Comparison of ENCODE assay signal across 1 cellular context in the genomic region with DNA sequence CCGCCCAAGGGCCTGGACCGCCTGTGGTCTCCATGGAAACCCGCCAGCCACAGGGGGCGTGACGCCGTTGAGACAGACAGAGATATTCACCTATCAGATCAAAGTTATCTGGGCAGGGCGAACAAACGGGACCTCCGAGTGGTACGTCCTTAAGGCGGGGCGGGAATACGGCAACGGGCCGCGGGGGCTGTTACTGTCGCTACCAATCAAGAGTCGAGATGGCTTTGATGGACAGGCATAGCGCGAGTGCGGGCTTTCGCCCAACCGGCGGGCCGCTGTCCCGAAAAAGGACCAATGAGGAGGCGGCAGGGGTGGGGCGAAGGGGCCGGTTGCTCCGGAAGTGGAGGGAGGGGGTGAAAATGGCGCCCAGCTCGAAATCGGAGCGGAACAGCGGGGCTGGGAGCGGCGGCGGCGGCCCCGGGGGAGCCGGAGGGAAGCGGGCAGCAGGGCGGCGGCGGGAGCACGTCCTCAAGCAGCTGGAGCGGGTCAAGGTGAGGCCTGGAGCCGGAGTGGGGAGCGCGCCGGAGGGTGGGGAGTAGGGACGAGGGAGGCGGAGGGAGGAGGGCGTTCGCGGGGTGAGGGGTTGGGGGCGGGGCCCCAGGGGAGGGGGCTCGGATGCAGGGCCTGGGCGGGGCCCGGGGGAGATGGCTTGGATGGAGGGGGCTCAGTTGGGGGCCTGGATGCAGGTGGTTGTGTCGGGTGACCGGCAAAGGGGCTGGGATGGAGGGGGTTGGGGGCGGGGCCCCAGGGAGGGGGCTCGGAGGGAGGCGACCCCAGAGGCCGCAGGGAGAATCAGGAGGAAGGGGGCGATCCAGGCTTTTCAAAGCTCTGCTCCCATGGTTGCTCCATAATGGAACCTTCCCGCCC.
TF ChIP-seq lines count a peak whose summit lies in the region.

A gene with protein sequence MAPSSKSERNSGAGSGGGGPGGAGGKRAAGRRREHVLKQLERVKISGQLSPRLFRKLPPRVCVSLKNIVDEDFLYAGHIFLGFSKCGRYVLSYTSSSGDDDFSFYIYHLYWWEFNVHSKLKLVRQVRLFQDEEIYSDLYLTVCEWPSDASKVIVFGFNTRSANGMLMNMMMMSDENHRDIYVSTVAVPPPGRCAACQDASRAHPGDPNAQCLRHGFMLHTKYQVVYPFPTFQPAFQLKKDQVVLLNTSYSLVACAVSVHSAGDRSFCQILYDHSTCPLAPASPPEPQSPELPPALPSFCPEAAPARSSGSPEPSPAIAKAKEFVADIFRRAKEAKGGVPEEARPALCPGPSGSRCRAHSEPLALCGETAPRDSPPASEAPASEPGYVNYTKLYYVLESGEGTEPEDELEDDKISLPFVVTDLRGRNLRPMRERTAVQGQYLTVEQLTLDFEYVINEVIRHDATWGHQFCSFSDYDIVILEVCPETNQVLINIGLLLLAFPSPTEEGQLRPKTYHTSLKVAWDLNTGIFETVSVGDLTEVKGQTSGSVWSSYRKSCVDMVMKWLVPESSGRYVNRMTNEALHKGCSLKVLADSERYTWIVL (plus strand): TSS at position 356 of the 867 bp plus-strand sequence. CDS start 4 bp downstream, at position 360.

TF ChIP-seq in GM12878, 131 proteins besides CTCF, POLR2A, EP300 and RAD21 (continued from another document and continues in another):
- TF ChIP-seq, protein P1, sequence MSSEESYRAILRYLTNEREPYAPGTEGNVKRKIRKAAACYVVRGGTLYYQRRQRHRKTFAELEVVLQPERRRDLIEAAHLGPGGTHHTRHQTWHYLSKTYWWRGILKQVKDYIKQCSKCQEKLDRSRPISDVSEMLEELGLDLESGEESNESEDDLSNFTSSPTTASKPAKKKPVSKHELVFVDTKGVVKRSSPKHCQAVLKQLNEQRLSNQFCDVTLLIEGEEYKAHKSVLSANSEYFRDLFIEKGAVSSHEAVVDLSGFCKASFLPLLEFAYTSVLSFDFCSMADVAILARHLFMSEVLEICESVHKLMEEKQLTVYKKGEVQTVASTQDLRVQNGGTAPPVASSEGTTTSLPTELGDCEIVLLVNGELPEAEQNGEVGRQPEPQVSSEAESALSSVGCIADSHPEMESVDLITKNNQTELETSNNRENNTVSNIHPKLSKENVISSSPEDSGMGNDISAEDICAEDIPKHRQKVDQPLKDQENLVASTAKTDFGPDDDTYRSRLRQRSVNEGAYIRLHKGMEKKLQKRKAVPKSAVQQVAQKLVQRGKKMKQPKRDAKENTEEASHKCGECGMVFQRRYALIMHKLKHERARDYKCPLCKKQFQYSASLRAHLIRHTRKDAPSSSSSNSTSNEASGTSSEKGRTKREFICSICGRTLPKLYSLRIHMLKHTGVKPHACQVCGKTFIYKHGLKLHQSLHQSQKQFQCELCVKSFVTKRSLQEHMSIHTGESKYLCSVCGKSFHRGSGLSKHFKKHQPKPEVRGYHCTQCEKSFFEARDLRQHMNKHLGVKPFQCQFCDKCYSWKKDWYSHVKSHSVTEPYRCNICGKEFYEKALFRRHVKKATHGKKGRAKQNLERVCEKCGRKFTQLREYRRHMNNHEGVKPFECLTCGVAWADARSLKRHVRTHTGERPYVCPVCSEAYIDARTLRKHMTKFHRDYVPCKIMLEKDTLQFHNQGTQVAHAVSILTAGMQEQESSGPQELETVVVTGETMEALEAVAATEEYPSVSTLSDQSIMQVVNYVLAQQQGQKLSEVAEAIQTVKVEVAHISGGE (CRISPR knock-in tag; IDR thresholded peaks at IDR 0.05), result no peak
- TF ChIP-seq FOXM1 (IDR thresholded peaks at IDR 0.05; ENCODE audit: low read depth, low read length), result no peak
- peak; percentile 88 for TF ChIP-seq FOS (IDR thresholded peaks at IDR 0.05; ENCODE audit: borderline replicate concordance, extremely low read depth, insufficient read length)
- no peak for TF ChIP-seq HDAC2 (IDR thresholded peaks at IDR 0.05)
- no peak for TF ChIP-seq ZNF217 (IDR thresholded peaks at IDR 0.05)
- TF ChIP-seq ZNF622 (IDR thresholded peaks at IDR 0.05), result no peak
- TF ChIP-seq ESRRA (IDR thresholded peaks at IDR 0.05; ENCODE audit: low read length), result no peak
- TF ChIP-seq SMAD5 (IDR thresholded peaks at IDR 0.05; ENCODE audit: low read depth), result peak; percentile 61; the same call in 1 of the 2 replicates
- no peak for TF ChIP-seq TBL1XR1 (IDR thresholded peaks at IDR 0.05; ENCODE audit: low read depth, low read length)
- no peak for TF ChIP-seq JUND (IDR thresholded peaks at IDR 0.05; ENCODE audit: low read depth, low read length)
- TF ChIP-seq, protein P2, sequence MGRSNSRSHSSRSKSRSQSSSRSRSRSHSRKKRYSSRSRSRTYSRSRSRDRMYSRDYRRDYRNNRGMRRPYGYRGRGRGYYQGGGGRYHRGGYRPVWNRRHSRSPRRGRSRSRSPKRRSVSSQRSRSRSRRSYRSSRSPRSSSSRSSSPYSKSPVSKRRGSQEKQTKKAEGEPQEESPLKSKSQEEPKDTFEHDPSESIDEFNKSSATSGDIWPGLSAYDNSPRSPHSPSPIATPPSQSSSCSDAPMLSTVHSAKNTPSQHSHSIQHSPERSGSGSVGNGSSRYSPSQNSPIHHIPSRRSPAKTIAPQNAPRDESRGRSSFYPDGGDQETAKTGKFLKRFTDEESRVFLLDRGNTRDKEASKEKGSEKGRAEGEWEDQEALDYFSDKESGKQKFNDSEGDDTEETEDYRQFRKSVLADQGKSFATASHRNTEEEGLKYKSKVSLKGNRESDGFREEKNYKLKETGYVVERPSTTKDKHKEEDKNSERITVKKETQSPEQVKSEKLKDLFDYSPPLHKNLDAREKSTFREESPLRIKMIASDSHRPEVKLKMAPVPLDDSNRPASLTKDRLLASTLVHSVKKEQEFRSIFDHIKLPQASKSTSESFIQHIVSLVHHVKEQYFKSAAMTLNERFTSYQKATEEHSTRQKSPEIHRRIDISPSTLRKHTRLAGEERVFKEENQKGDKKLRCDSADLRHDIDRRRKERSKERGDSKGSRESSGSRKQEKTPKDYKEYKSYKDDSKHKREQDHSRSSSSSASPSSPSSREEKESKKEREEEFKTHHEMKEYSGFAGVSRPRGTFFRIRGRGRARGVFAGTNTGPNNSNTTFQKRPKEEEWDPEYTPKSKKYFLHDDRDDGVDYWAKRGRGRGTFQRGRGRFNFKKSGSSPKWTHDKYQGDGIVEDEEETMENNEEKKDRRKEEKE (IDR thresholded peaks at IDR 0.05), result no peak
- TF ChIP-seq MEF2B (IDR thresholded peaks at IDR 0.05; ENCODE audit: partially characterized antibody, poor library complexity, severe bottlenecking), result peak; percentile 25
- no peak for TF ChIP-seq ETV6 (conservative IDR thresholded peaks at IDR 0.05 in 1 of 2, IDR thresholded peaks at IDR 0.05 in 1 of 2; ENCODE audit: borderline replicate concordance in 1 of 2, low read depth in 1 of 2)
- TF ChIP-seq, protein P3, sequence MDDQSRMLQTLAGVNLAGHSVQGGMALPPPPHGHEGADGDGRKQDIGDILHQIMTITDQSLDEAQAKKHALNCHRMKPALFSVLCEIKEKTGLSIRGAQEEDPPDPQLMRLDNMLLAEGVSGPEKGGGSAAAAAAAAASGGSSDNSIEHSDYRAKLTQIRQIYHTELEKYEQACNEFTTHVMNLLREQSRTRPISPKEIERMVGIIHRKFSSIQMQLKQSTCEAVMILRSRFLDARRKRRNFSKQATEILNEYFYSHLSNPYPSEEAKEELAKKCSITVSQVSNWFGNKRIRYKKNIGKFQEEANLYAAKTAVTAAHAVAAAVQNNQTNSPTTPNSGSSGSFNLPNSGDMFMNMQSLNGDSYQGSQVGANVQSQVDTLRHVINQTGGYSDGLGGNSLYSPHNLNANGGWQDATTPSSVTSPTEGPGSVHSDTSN (IDR thresholded peaks at IDR 0.05; ENCODE audit: insufficient replicate concordance, low read depth, low read length), result peak; percentile 98
- 0 out of 2 replicates have a peak, but pooled peaks have one; percentile 45 for TF ChIP-seq STAT1 (conservative IDR thresholded peaks at IDR 0.05)
- no peak for TF ChIP-seq BRCA1 (IDR thresholded peaks at IDR 0.05; ENCODE audit: low read depth, low read length)
- TF ChIP-seq YY1 (IDR thresholded peaks at IDR 0.05; ENCODE audit: low read depth, low read length), result peak; percentile 98
- TF ChIP-seq EZH2 (IDR thresholded peaks at IDR 0.05; ENCODE audit: borderline replicate concordance, control insufficient read depth, low read depth, low read length), result no peak
- TF ChIP-seq NR2C1 (IDR thresholded peaks at IDR 0.05), result peak; percentile 84
- peak; percentile 27; the same call in 1 of the 2 replicates for TF ChIP-seq ATF7 (IDR thresholded peaks at IDR 0.05; ENCODE audit: low read depth)
- no peak for TF ChIP-seq ZZZ3 (IDR thresholded peaks at IDR 0.05; ENCODE audit: control insufficient read depth, insufficient read length, low read depth)
- TF ChIP-seq RAD51 (IDR thresholded peaks at IDR 0.05), result no peak
- TF ChIP-seq DPF2 (IDR thresholded peaks at IDR 0.05), result peak; percentile 100
- no peak for TF ChIP-seq YBX1 (IDR thresholded peaks at IDR 0.05)
- TF ChIP-seq MTA2 (IDR thresholded peaks at IDR 0.05; ENCODE audit: low read depth), result no peak
- no peak for TF ChIP-seq LARP7 (IDR thresholded peaks at IDR 0.05)
- peak; percentile 70 for TF ChIP-seq GABPA (IDR thresholded peaks at IDR 0.05; ENCODE audit: low read depth)
- TF ChIP-seq, protein P4, sequence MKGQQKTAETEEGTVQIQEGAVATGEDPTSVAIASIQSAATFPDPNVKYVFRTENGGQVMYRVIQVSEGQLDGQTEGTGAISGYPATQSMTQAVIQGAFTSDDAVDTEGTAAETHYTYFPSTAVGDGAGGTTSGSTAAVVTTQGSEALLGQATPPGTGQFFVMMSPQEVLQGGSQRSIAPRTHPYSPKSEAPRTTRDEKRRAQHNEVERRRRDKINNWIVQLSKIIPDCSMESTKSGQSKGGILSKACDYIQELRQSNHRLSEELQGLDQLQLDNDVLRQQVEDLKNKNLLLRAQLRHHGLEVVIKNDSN (IDR thresholded peaks at IDR 0.05; ENCODE audit: borderline replicate concordance, extremely low read length, insufficient read depth, low read depth, low read length), result no peak
- TF ChIP-seq TARDBP (IDR thresholded peaks at IDR 0.05; ENCODE audit: borderline replicate concordance), result no peak
- TF ChIP-seq SUPT20H (IDR thresholded peaks at IDR 0.05; ENCODE audit: borderline replicate concordance, control insufficient read depth, low read depth, low read length), result no peak
- no peak for TF ChIP-seq RELA (IDR thresholded peaks at IDR 0.05; ENCODE audit: borderline replicate concordance, partially characterized antibody)
- TF ChIP-seq TCF3 (IDR thresholded peaks at IDR 0.05; ENCODE audit: borderline replicate concordance, insufficient read depth, low read depth, low read length), result no peak
- TF ChIP-seq SIN3A (IDR thresholded peaks at IDR 0.05; ENCODE audit: low read depth, low read length), result peak; percentile 86
- no peak for TF ChIP-seq CHD1 (IDR thresholded peaks at IDR 0.05; ENCODE audit: low read depth, low read length)
- no peak for TF ChIP-seq CBX3 (IDR thresholded peaks at IDR 0.05; ENCODE audit: borderline replicate concordance, low read depth)
- TF ChIP-seq BACH1 (IDR thresholded peaks at IDR 0.05; ENCODE audit: borderline replicate concordance), result no peak
- no peak for TF ChIP-seq CEBPB (IDR thresholded peaks at IDR 0.05; ENCODE audit: borderline replicate concordance in 1 of 2, low read depth in 2 of 2, low read length in 2 of 2)
- TF ChIP-seq CREM (IDR thresholded peaks at IDR 0.05; ENCODE audit: low read depth), result peak; percentile 84
- peak; percentile 98 for TF ChIP-seq SP1 (IDR thresholded peaks at IDR 0.05; ENCODE audit: low read depth, low read length)
- TF ChIP-seq HDGF (IDR thresholded peaks at IDR 0.05), result peak; percentile 93
- no peak for TF ChIP-seq ZNF274 (IDR thresholded peaks at IDR 0.05; ENCODE audit: insufficient read depth, insufficient read length)
- TF ChIP-seq KAT2A (conservative IDR thresholded peaks at IDR 0.05; ENCODE audit: control insufficient read depth, low read depth, low read length), result no peak
- TF ChIP-seq, protein P5, sequence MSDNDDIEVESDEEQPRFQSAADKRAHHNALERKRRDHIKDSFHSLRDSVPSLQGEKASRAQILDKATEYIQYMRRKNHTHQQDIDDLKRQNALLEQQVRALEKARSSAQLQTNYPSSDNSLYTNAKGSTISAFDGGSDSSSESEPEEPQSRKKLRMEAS (IDR thresholded peaks at IDR 0.05; ENCODE audit: low read depth, low read length), result no peak
- TF ChIP-seq BMI1 (IDR thresholded peaks at IDR 0.05; ENCODE audit: borderline replicate concordance), result peak; percentile 95
- TF ChIP-seq, protein P6, sequence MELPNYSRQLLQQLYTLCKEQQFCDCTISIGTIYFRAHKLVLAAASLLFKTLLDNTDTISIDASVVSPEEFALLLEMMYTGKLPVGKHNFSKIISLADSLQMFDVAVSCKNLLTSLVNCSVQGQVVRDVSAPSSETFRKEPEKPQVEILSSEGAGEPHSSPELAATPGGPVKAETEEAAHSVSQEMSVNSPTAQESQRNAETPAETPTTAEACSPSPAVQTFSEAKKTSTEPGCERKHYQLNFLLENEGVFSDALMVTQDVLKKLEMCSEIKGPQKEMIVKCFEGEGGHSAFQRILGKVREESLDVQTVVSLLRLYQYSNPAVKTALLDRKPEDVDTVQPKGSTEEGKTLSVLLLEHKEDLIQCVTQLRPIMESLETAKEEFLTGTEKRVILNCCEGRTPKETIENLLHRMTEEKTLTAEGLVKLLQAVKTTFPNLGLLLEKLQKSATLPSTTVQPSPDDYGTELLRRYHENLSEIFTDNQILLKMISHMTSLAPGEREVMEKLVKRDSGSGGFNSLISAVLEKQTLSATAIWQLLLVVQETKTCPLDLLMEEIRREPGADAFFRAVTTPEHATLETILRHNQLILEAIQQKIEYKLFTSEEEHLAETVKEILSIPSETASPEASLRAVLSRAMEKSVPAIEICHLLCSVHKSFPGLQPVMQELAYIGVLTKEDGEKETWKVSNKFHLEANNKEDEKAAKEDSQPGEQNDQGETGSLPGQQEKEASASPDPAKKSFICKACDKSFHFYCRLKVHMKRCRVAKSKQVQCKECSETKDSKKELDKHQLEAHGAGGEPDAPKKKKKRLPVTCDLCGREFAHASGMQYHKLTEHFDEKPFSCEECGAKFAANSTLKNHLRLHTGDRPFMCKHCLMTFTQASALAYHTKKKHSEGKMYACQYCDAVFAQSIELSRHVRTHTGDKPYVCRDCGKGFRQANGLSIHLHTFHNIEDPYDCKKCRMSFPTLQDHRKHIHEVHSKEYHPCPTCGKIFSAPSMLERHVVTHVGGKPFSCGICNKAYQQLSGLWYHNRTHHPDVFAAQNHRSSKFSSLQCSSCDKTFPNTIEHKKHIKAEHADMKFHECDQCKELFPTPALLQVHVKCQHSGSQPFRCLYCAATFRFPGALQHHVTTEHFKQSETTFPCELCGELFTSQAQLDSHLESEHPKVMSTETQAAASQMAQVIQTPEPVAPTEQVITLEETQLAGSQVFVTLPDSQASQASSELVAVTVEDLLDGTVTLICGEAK (IDR thresholded peaks at IDR 0.05; ENCODE audit: borderline replicate concordance), result peak; percentile 78; the same call in 1 of the 2 replicates
- no peak for TF ChIP-seq IRF4 (IDR thresholded peaks at IDR 0.05; ENCODE audit: low read depth, low read length)
- peak in 1 of 2 experiments; percentile 69; a peak in 1 of 3 replicates for TF ChIP-seq EGR1 (IDR thresholded peaks at IDR 0.05; ENCODE audit: borderline replicate concordance in 1 of 2, low read depth in 2 of 2, low read length in 2 of 2)
- TF ChIP-seq TAF1 (IDR thresholded peaks at IDR 0.05; ENCODE audit: borderline replicate concordance, low read depth, low read length), result peak; percentile 96
- peak; percentile 60; the same call in 1 of the 2 replicates for TF ChIP-seq POLR2AphosphoS5 (IDR thresholded peaks at IDR 0.05; ENCODE audit: low read length)
